ENCODE assay signal across 17 cellular contexts in genomic region chr11:10499452-10500262, GRCh38. TPM values are rescaled to one million over a fixed set of nuclear protein-coding genes. Genes with fewer than 3 reads are reported as not detected.
DNase-seq lines count a peak whose midpoint lies in the region; ATAC-seq and TF ChIP-seq lines count a peak whose summit lies in the region.
"Had no signal": no experiment of that assay in that cellular context is flagged by ENCODE, and none has a peak within 500 bp of the region (broad histone marks: within the 10 kb centered on the region; RNA-seq: fewer than 3 reads in every experiment).

No MANE protein-coding gene starts in this region.

- H3K27me3 ChIP-seq in esophagus muscularis mucosa = no peaks in the 10 kb centered on the region

- peak; percentile 8 for DNase-seq in SKM-1 treated with dmso at 0.1 percent for 144 hours (lab: John Stamatoyannopoulos, UW; ENCODE audit: unreplicated experiment)
- DNase-seq in SKM-1 (lab: John Stamatoyannopoulos, UW; ENCODE audit: unreplicated experiment) = no peak
- peak; percentile 20 to 37 for DNase-seq in NOMO-1 (lab: John Stamatoyannopoulos, UW; ENCODE audit: unreplicated experiment in 2 of 2)
- peak; percentile 77 for DNase-seq in esophagus muscularis mucosa (ENCODE audit: extremely low spot score)
- DNase-seq in posterior vena cava (ENCODE audit: low spot score) = peak; percentile 78
- DNase-seq in NCI-H2081 (lab: John Stamatoyannopoulos, UW) = no peak
- DNase-seq: 8988T; activated CD4-positive, alpha-beta T cell treated with anti-CD3 and anti-CD28 coated beads for 48 hours; activated T-cell treated with anti-CD3 and anti-CD28 coated beads for 4 hours; cortex of kidney; naive thymus-derived CD4-positive, alpha-beta T cell; NCI-H1436 treated with DMSO at 0.1 percent for 48 hours; stimulated activated CD8-positive, alpha-beta memory T cell treated with anti-CD3 and anti-CD28 coated beads, Interleukin-4, amount 100 ng/mL, for 48 hours had no signal

- peaks cover 0 to 53% (median 26%) of the 10 kb centered on the region in 4 donors for H3K36me3 ChIP-seq in esophagus muscularis mucosa

- TF ChIP-seq EP300 in esophagus muscularis mucosa (IDR thresholded peaks at IDR 0.05) = no peak

- ATAC-seq in HG02840 (IDR thresholded peaks at IDR 0.05; ENCODE audit: low FRiP score, unreplicated experiment) (no peak), HG03571 (IDR thresholded peaks at IDR 0.05; ENCODE audit: unreplicated experiment) (no peak)
- ATAC-seq: naive thymus-derived CD4-positive, alpha-beta T cell had no signal

- no peak for TF ChIP-seq POLR2A in esophagus muscularis mucosa (IDR thresholded peaks at IDR 0.05; ENCODE audit: low read depth)

- no peak for TF ChIP-seq CTCF in esophagus muscularis mucosa (IDR thresholded peaks at IDR 0.05)

- WGBS in esophagus muscularis mucosa = 93% methylated on average over 10 of the region's 15 CpGs

- peaks cover 0 to 6% (median 0%) of the 10 kb centered on the region in 4 donors for H3K4me1 ChIP-seq in esophagus muscularis mucosa

- intact Hi-C loops in esophagus muscularis mucosa (cut with DNase I) (no loop called here), posterior vena cava (cut with DNase I) (loop anchor here in 1 of 2 donors (2.0 kb wide), 1 partner anchor 63 kb away; no protein-coding TSS in a partner anchor)

- H3K27ac ChIP-seq in esophagus muscularis mucosa (replicated peaks in 1 of 4) = no peak overlapping the region
- H3K27ac ChIP-seq: C4-2B, thoracic aorta had no signal

- H3K9me3 ChIP-seq in esophagus muscularis mucosa = no peaks in the 10 kb centered on the region
- H3K9me3 ChIP-seq: thoracic aorta had no signal

- H3K4me3 ChIP-seq in esophagus muscularis mucosa = no peak overlapping the region
- H3K4me3 ChIP-seq: thoracic aorta had no signal

RNA-seq across cellular contexts. Expression of gene RNF141, which starts 41.3 kb away (rescaled TPM):
- 10 to 100 TPM; 24.1 to 39.3 (median 34.9) TPM for total RNA-seq in esophagus muscularis mucosa
- 10 to 100 TPM; 24.7 to 25.3 TPM for total RNA-seq in posterior vena cava

RNA-seq across cellular contexts. Expression of gene AMPD3, which starts 44.6 kb away (rescaled TPM):
- total RNA-seq in esophagus muscularis mucosa = 1 to 10 TPM; 3.8 to 7.5 (median 5.1) TPM
- total RNA-seq in posterior vena cava = 1 to 10 TPM; 6.5 to 6.9 TPM

Comparison
In these comparisons a context has a peak if more than half of its experiments do, and no peak if none do; other contexts are left out.
1. DNase-seq: peak in SKM-1 treated with dmso at 0.1 percent for 144 hours (single experiment), NOMO-1 (2 of 2), esophagus muscularis mucosa (single experiment) and posterior vena cava (single experiment); none in SKM-1 (single experiment) and NCI-H2081 (0 of 2).